8 cellular contexts compared by ENCODE assay signal in the genomic region with DNA sequence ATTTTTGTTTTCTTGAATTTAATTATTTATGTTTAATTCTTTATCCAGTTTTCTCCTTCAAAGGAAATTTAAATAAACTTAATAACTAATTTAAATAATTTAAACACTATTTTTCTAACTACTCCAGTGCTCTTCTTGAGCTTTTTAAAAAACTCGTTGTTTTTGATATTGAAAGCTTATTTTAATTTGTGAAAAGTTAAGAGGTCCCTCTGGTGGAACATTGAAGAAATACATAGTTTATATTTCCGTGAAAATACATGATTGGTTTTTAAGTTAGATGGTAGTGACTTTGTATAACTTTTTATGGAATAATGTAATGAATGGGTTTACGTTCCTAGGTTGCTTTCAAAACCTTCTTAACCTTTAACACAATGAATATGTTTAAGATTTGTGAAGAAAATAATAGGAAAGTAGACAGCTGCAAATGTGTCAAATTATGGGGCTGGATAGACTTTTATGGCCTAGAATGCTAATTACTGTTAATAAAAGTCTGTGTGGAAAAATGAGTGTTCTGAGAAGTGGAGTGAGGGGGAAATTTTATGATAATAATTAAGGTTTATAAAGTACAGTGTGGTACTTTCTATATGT. TPM values are rescaled to one million over a fixed set of nuclear protein-coding genes. Genes with fewer than 3 reads are reported as not detected.
DNase-seq lines count a peak whose midpoint lies in the region; TF ChIP-seq lines count a peak whose summit lies in the region.

No MANE protein-coding gene starts in this region.

- no peak overlapping the region for H3K4me3 ChIP-seq in OCI-LY3 (ENCODE audit: low read length)
- no peak overlapping the region for H3K4me3 ChIP-seq in esophagus muscularis mucosa
- no peak overlapping the region for H3K4me3 ChIP-seq in spleen

- H3K4me2 ChIP-seq in OCI-LY3 (ENCODE audit: low read length), result no peak overlapping the region

- H3K27me3 ChIP-seq in OCI-LY3 (ENCODE audit: low read depth, low read length) (no peaks in the 10 kb centered on the region), esophagus muscularis mucosa (no peaks in the 10 kb centered on the region), spleen (replicated peaks in 1 of 7) (no peaks in the 10 kb centered on the region)

- H3K36me3 ChIP-seq in OCI-LY3 (replicated peaks; ENCODE audit: low read depth, low read length) (peaks cover 18% of the 10 kb centered on the region), esophagus muscularis mucosa (peaks cover 0 to 16% (median 0%) of the 10 kb centered on the region in 4 donors), spleen (peaks cover 0 to 35% (median 12%) of the 10 kb centered on the region in 6 donors)

- peaks cover 3% of the 10 kb centered on the region; the same call in 1 of the 2 replicates for H3K4me1 ChIP-seq in OCI-LY3 (ENCODE audit: low read length)
- peaks cover 0 to 7% (median 2%) of the 10 kb centered on the region in 4 donors for H3K4me1 ChIP-seq in esophagus muscularis mucosa
- peaks cover 0 to 20% (median 7%) of the 10 kb centered on the region in 6 donors for H3K4me1 ChIP-seq in spleen

- H3K27ac ChIP-seq in OCI-LY3 (ENCODE audit: low read length) (no peak overlapping the region), esophagus muscularis mucosa (replicated peaks in 1 of 4) (no peak overlapping the region), spleen (no peak overlapping the region)

- TF ChIP-seq POLR2A in esophagus muscularis mucosa (IDR thresholded peaks at IDR 0.05; ENCODE audit: low read depth), result no peak
- TF ChIP-seq POLR2A in spleen (IDR thresholded peaks at IDR 0.05), result no peak

- DNase-seq in SIG-M5 treated with dmso at 0.1 percent for 504 hours (lab: John Stamatoyannopoulos, UW; ENCODE audit: unreplicated experiment), result peak; percentile 16
- no peak for DNase-seq in SIG-M5 (lab: John Stamatoyannopoulos, UW)
- DNase-seq in esophagus muscularis mucosa (ENCODE audit: extremely low spot score), result no peak
- no peak for DNase-seq in spleen
- DNase-seq in stimulated activated CD4-positive, alpha-beta T cell treated with anti-CD3 and anti-CD28 coated beads, Interleukin-4, amount 100 ng/mL, for 4 hours, result no peak
- no peak for DNase-seq in activated CD8-positive, alpha-beta memory T cell treated with anti-CD3 and anti-CD28 coated beads, Interleukin-2, amount 50 U/mL, for 4 hours
- DNase-seq in HuH-7.5 (ENCODE audit: low spot score), result no peak

- H3K9me3 ChIP-seq in OCI-LY3 (ENCODE audit: insufficient read depth, low read length) (no peaks in the 10 kb centered on the region), esophagus muscularis mucosa (peaks cover 0 to 16% (median 12%) of the 10 kb centered on the region in 4 donors), spleen (peaks cover 5 to 26% (median 22%) of the 10 kb centered on the region in 8 donors)

- intact Hi-C loops in esophagus muscularis mucosa (cut with DNase I) (loop anchor here (5.0 kb wide), 1 partner anchor 340 kb away; no protein-coding TSS in a partner anchor), spleen (cut with DNase I; ENCODE audit: low total_unique reads) (loop anchor here (5.0 kb wide), 1 partner anchor 340 kb away; no protein-coding TSS in a partner anchor)

- no peak overlapping the region for H2AFZ ChIP-seq in OCI-LY3 (ENCODE audit: low read depth, low read length)

- no peak overlapping the region for H3K9ac ChIP-seq in OCI-LY3 (ENCODE audit: low read length)

- no peaks in the 10 kb centered on the region; the same call in 1 of the 2 replicates for H3K79me2 ChIP-seq in OCI-LY3 (ENCODE audit: low read length)

- 11% methylated on average over 3 of the region's 3 CpGs for WGBS in esophagus muscularis mucosa
- WGBS in spleen, 5 donors, result 8 to 13% (median 10%) methylated on average over 3 of the region's 3 CpGs

- peaks cover 5% of the 10 kb centered on the region; the same call in 1 of the 2 replicates for H4K20me1 ChIP-seq in OCI-LY3 (ENCODE audit: insufficient read depth, low read length)

- TF ChIP-seq EP300 in esophagus muscularis mucosa (IDR thresholded peaks at IDR 0.05), result no peak

- peak; percentile 50 for TF ChIP-seq CTCF in OCI-LY3 (IDR thresholded peaks at IDR 0.05; ENCODE audit: low read depth, low read length)
- TF ChIP-seq CTCF in esophagus muscularis mucosa (IDR thresholded peaks at IDR 0.05), result peak; percentile 31 to 53 (median 53)
- TF ChIP-seq CTCF in spleen (IDR thresholded peaks at IDR 0.05 in 8 of 11, conservative IDR thresholded peaks at IDR 0.05 in 3 of 11), result peak; percentile 21 to 66 (median 48)

RNA-seq across cellular contexts. Expression of gene MSRB3, which starts 45.9 kb away (rescaled TPM):
- 100 to 1,000 TPM; 213 to 325 (median 288) TPM for total RNA-seq in esophagus muscularis mucosa
- 10 to 100 TPM; 11.1 to 64.4 (median 23.4) TPM for total RNA-seq in spleen
- 1 to 10 TPM; 4.3 to 6.6 (median 4.5) TPM for polyA plus RNA-seq in spleen
